In the genomic region with DNA sequence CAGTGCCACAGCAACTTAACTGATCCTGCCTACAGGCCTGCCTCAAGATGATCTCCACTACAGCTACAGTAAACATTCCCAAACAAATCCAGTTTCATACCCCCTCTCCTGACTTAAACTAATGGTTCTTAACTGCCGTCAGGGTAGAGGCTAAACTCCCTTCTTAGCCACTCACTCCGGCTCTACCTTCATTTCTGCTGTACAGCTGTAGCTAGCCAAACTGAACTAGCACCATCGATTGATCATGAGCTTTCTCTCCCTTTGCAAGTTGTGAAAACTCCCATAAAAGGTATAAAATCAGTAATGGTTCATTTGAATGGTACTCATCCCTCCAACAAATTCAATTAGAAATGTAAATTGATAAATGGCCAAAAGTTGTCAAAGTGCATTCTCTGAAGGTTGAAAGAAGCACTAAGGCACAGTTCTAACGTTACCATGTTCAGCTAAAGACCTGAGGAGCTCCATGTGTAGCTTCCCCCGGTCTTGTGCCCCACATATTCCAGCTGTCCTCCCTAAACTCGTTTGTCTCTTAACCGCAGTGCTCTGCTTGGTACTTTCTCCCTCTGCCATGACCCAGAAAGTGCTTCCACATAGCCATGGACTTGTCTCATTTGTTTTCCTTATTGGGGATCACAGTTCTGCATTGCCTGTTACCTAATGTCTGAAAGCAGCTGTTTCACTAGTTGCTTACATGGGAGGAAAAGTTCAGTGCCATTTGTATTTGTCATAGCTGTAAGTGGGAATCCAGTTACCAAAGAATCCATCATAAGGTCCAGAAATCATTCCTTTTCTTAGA, we compare ENCODE assay signal across 13 cellular contexts. TPM values are rescaled to one million over a fixed set of nuclear protein-coding genes. Genes with fewer than 3 reads are reported as not detected.
A peak's percentile ranks its signal among the peaks of the same experiment; 100 is the strongest.
DNase-seq lines count a peak whose midpoint lies in the region; ATAC-seq and TF ChIP-seq lines count a peak whose summit lies in the region.
"Had no signal": no experiment of that assay in that cellular context is flagged by ENCODE, and none has a peak within 500 bp of the region (broad histone marks: within the 10 kb centered on the region; RNA-seq: fewer than 3 reads in every experiment).

No MANE protein-coding gene starts in this region.

- H3K4me3 ChIP-seq in psoas muscle (no peak overlapping the region), left lung (no peak overlapping the region)

- no peak for TF ChIP-seq CTCF in psoas muscle (IDR thresholded peaks at IDR 0.05)
- TF ChIP-seq CTCF in left lung (IDR thresholded peaks at IDR 0.05), result no peak

- H3K36me3 ChIP-seq in psoas muscle (ENCODE audit: insufficient read depth in 1 of 2, low read depth in 1 of 2) (peaks cover 9 to 53% of the 10 kb centered on the region in 2 donors), left lung (peaks cover 12 to 66% of the 10 kb centered on the region in 2 donors)

- H3K4me1 ChIP-seq in psoas muscle, result no peaks in the 10 kb centered on the region
- H3K4me1 ChIP-seq in left lung, result no peaks in the 10 kb centered on the region
- H3K4me1 ChIP-seq: parathyroid adenoma had no signal

- H3K9me3 Mint-ChIP-seq in activated CD4-positive, alpha-beta T cell treated with anti-CD3 and anti-CD28 coated beads for 36 hours (ENCODE audit: low read depth), result peaks cover 3% of the 10 kb centered on the region
- H3K9me3 Mint-ChIP-seq in activated T-helper 2 cell treated with anti-CD3 and anti-CD28 coated beads, Interferon-gamma antibody, Interleukin-2, Interleukin-4, amounts not matched to agents 10 μg/mL and 5 μg/mL and 100 μg/mL, durations not matched to agents 14 hours and 24 hours and 36 hours, result peaks cover 8% of the 10 kb centered on the region
- H3K9me3 Mint-ChIP-seq: type B pancreatic cell had no signal

- peak overlapping the region; percentile 3 for H3K27ac ChIP-seq in psoas muscle
- H3K27ac ChIP-seq in left lung, result no peak overlapping the region
- H3K27ac ChIP-seq: parathyroid adenoma had no signal

- H3K27me3 ChIP-seq in psoas muscle (ENCODE audit: insufficient read depth in 3 of 3, low read length in 2 of 3), result no peaks in the 10 kb centered on the region
- H3K27me3 ChIP-seq in left lung, result no peaks in the 10 kb centered on the region

- POLR2A ChIA-PET in activated CD4-positive, alpha-beta T cell treated with anti-CD3 and anti-CD28 coated beads for 36 hours (lab: Charles Lee), result interaction anchor here (0.5 kb wide), 1 partner anchor 9 kb away, joined by 4 read pairs; no protein-coding TSS in a partner anchor

- peaks cover 21% of the 10 kb centered on the region for H3K4me1 Mint-ChIP-seq in activated CD4-positive, alpha-beta T cell treated with anti-CD3 and anti-CD28 coated beads for 36 hours
- peaks cover 25% of the 10 kb centered on the region for H3K4me1 Mint-ChIP-seq in activated T-helper 2 cell treated with anti-CD3 and anti-CD28 coated beads, Interferon-gamma antibody, Interleukin-2, Interleukin-4, amounts not matched to agents 10 μg/mL and 5 μg/mL and 100 μg/mL, durations not matched to agents 14 hours and 24 hours and 36 hours (ENCODE audit: low read depth)

- DNase-seq in activated CD4-positive, alpha-beta T cell treated with anti-CD3 and anti-CD28 coated beads for 36 hours, result no peak
- DNase-seq in activated CD4-positive, alpha-beta T cell treated with anti-CD3 and anti-CD28 coated beads for 48 hours, result no peak
- DNase-seq in LHCN-M2 (ENCODE audit: low read depth) (peak; percentile 83), cerebellar cortex (ENCODE audit: low spot score) (peak; percentile 28), psoas muscle (no peak), left lung (no peak)
- DNase-seq in activated T-helper 2 cell treated with anti-CD3 and anti-CD28 coated beads, Interferon-gamma antibody, Interleukin-2, Interleukin-4, amounts not matched to agents 10 μg/mL and 5 μg/mL and 100 μg/mL, durations not matched to agents 14 hours and 24 hours and 36 hours (ENCODE audit: low spot score), result no peak
- DNase-seq: effector CD8-positive, alpha-beta T cell; NCI-H774 had no signal

- CTCF ChIA-PET in activated CD4-positive, alpha-beta T cell treated with anti-CD3 and anti-CD28 coated beads for 36 hours (lab: Charles Lee), result interaction anchor here (0.6 to 1.4 kb wide), 4 partner anchors 12 to 584 kb away, joined by 3 to 5 read pairs (median 4); no protein-coding TSS in a partner anchor

- H3K4me3 Mint-ChIP-seq in activated CD4-positive, alpha-beta T cell treated with anti-CD3 and anti-CD28 coated beads for 36 hours, result no peak overlapping the region
- H3K4me3 Mint-ChIP-seq in activated T-helper 2 cell treated with anti-CD3 and anti-CD28 coated beads, Interferon-gamma antibody, Interleukin-2, Interleukin-4, amounts not matched to agents 10 μg/mL and 5 μg/mL and 100 μg/mL, durations not matched to agents 14 hours and 24 hours and 36 hours (ENCODE audit: low read depth), result no peak overlapping the region
- H3K4me3 Mint-ChIP-seq: IgD-negative memory B cell, type B pancreatic cell had no signal

- H3K9me3 ChIP-seq in psoas muscle (peaks cover 4% of the 10 kb centered on the region), left lung (no peaks in the 10 kb centered on the region)

- WGBS in psoas muscle, 3 donors, result 75 to 79% (median 76%) methylated on average over 7 of the region's 7 CpGs

- H3K36me3 Mint-ChIP-seq in activated CD4-positive, alpha-beta T cell treated with anti-CD3 and anti-CD28 coated beads for 36 hours (ENCODE audit: low read depth), result peaks cover 67% of the 10 kb centered on the region
- peaks cover 70% of the 10 kb centered on the region for H3K36me3 Mint-ChIP-seq in activated T-helper 2 cell treated with anti-CD3 and anti-CD28 coated beads, Interferon-gamma antibody, Interleukin-2, Interleukin-4, amounts not matched to agents 10 μg/mL and 5 μg/mL and 100 μg/mL, durations not matched to agents 14 hours and 24 hours and 36 hours (ENCODE audit: low read depth)

- intact Hi-C loops in activated CD4-positive, alpha-beta T cell treated with anti-CD3 and anti-CD28 coated beads for 36 hours (cut with DNase I, micrococcal nuclease), result no loop called here
- intact Hi-C loops in psoas muscle (cut with DNase I), result loop anchor here in 1 of 2 donors (5.0 to 10.0 kb wide), 2 partner anchors 37 to 236 kb away; no protein-coding TSS in a partner anchor
- intact Hi-C loops in activated T-helper 2 cell treated with anti-CD3 and anti-CD28 coated beads, Interferon-gamma antibody, Interleukin-2, Interleukin-4, amounts not matched to agents 10 μg/mL and 5 μg/mL and 100 μg/mL, durations not matched to agents 14 hours and 24 hours and 36 hours (cut with micrococcal nuclease), result no loop called here
- intact Hi-C loops in left lung (cut with DNase I), result no loop called here

- no peaks in the 10 kb centered on the region for H3K27me3 Mint-ChIP-seq in activated CD4-positive, alpha-beta T cell treated with anti-CD3 and anti-CD28 coated beads for 36 hours
- H3K27me3 Mint-ChIP-seq in activated T-helper 2 cell treated with anti-CD3 and anti-CD28 coated beads, Interferon-gamma antibody, Interleukin-2, Interleukin-4, amounts not matched to agents 10 μg/mL and 5 μg/mL and 100 μg/mL, durations not matched to agents 14 hours and 24 hours and 36 hours (ENCODE audit: low read depth), result no peaks in the 10 kb centered on the region
- H3K27me3 Mint-ChIP-seq: IgD-negative memory B cell, type B pancreatic cell had no signal

- ATAC-seq in activated CD4-positive, alpha-beta T cell treated with anti-CD3 and anti-CD28 coated beads for 36 hours, result no peak
- ATAC-seq in psoas muscle, result peak; percentile 36 to 73 (median 46)
- ATAC-seq in HG02678 (IDR thresholded peaks at IDR 0.05; ENCODE audit: unreplicated experiment), result no peak
- ATAC-seq in left lung, result no peak

- H3K27ac Mint-ChIP-seq in activated CD4-positive, alpha-beta T cell treated with anti-CD3 and anti-CD28 coated beads for 36 hours, result peak overlapping the region; percentile 7
- H3K27ac Mint-ChIP-seq in activated T-helper 2 cell treated with anti-CD3 and anti-CD28 coated beads, Interferon-gamma antibody, Interleukin-2, Interleukin-4, amounts not matched to agents 10 μg/mL and 5 μg/mL and 100 μg/mL, durations not matched to agents 14 hours and 24 hours and 36 hours, result no peak overlapping the region
- H3K27ac Mint-ChIP-seq: type B pancreatic cell had no signal

RNA-seq across cellular contexts. Expression of gene DHX9, which starts 49.8 kb away (rescaled TPM):
- total RNA-seq in activated CD4-positive, alpha-beta T cell treated with anti-CD3 and anti-CD28 coated beads for 36 hours, result 100 to 1,000 TPM; 244 to 255 TPM
- total RNA-seq in LHCN-M2 (2014; rRNA removed), result 152 and 166 TPM in 2 replicates
- 76.2 TPM for polyA plus RNA-seq in LHCN-M2 (2012)
- total RNA-seq in psoas muscle, result 10 to 100 TPM; 55.9 to 58.7 (median 56.8) TPM
- 10 to 100 TPM; 31.8 to 60.3 (median 49.5) TPM for polyA plus RNA-seq in psoas muscle
- total RNA-seq in activated T-helper 2 cell treated with anti-CD3 and anti-CD28 coated beads, Interferon-gamma antibody, Interleukin-2, Interleukin-4, amounts not matched to agents 10 μg/mL and 5 μg/mL and 100 μg/mL, durations not matched to agents 14 hours and 24 hours and 36 hours, result 302 and 322 TPM in 2 replicates
- total RNA-seq in left lung, result 100 to 1,000 TPM; 109 to 160 TPM

Comparison
In these comparisons a context has a peak if more than half of its experiments do, and no peak if none do; other contexts are left out.
1. ATAC-seq: peak in psoas muscle (4 of 4); none in activated CD4-positive, alpha-beta T cell treated with anti-CD3 and anti-CD28 coated beads for 36 hours (single experiment), HG02678 (single experiment) and left lung (single experiment).
2. DNase-seq: peak in LHCN-M2 (single experiment) and cerebellar cortex (single experiment); none in activated CD4-positive, alpha-beta T cell treated with anti-CD3 and anti-CD28 coated beads for 36 hours (single experiment), activated CD4-positive, alpha-beta T cell treated with anti-CD3 and anti-CD28 coated beads for 48 hours (single experiment), psoas muscle (0 of 2), activated T-helper 2 cell treated with anti-CD3 and anti-CD28 coated beads, Interferon-gamma antibody, Interleukin-2, Interleukin-4, amounts not matched to agents 10 μg/mL and 5 μg/mL and 100 μg/mL, durations not matched to agents 14 hours and 24 hours and 36 hours (single experiment) and left lung (0 of 2).